17 cellular contexts compared by ENCODE assay signal in the genomic region with DNA sequence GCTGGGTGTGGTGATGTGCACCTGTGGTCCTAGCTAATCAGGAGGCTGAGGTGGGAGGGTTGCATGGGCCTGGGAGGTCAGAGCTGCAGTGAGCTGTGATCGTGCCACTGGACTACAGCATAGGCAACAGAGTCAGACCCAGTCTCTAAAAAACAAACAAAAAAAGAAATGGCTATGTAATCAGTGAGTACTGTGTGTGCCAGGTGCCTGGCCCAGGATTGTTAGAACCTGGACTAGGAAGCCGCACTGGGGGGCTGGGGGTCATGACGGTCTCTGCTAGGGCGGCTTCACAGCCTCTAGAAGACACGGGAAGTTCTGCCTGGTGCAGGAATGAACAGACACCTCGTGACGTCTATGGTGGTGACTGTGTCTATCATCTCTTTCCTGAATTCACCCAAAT. TPM values are rescaled to one million over a fixed set of nuclear protein-coding genes. Genes with fewer than 3 reads are reported as not detected.
DNase-seq lines count a peak whose midpoint lies in the region; ATAC-seq and TF ChIP-seq lines count a peak whose summit lies in the region.
"Had no signal": no experiment of that assay in that cellular context is flagged by ENCODE, and none has a peak within 500 bp of the region (broad histone marks: within the 10 kb centered on the region; RNA-seq: fewer than 3 reads in every experiment).

No MANE protein-coding gene starts in this region.

- no peak overlapping the region for H3K27ac Mint-ChIP-seq in CD14-positive monocyte
- H3K27ac Mint-ChIP-seq in effector memory CD8-positive, alpha-beta T cell: peak overlapping the region; percentile 27 to 77
- H3K27ac Mint-ChIP-seq: CD8-positive, alpha-beta T cell had no signal

- peaks cover 0 to 2% (median 1%) of the 10 kb centered on the region in 3 donors for H3K27me3 Mint-ChIP-seq in CD14-positive monocyte (ENCODE audit: low read depth in 3 of 3)
- no peaks in the 10 kb centered on the region for H3K27me3 Mint-ChIP-seq in effector memory CD8-positive, alpha-beta T cell

- H3K9me3 Mint-ChIP-seq in CD14-positive monocyte: no peaks in the 10 kb centered on the region
- H3K9me3 Mint-ChIP-seq in effector memory CD8-positive, alpha-beta T cell: no peaks in the 10 kb centered on the region
- H3K9me3 Mint-ChIP-seq: CD8-positive, alpha-beta T cell had no signal

- H3K4me3 Mint-ChIP-seq in CD14-positive monocyte: no peak overlapping the region
- no peak overlapping the region for H3K4me3 Mint-ChIP-seq in effector memory CD8-positive, alpha-beta T cell
- H3K4me3 Mint-ChIP-seq: CD8-positive, alpha-beta T cell had no signal

- intact Hi-C loops in CD14-positive monocyte (cut with micrococcal nuclease) (no loop called here), posterior vena cava (cut with DNase I) (no loop called here)

- no peak for ATAC-seq in effector memory CD8-positive, alpha-beta T cell (replicated peaks)
- ATAC-seq in GM21390 (IDR thresholded peaks at IDR 0.05; ENCODE audit: unreplicated experiment): no peak
- ATAC-seq: CD8-positive, alpha-beta T cell; HepG2 had no signal

- no peaks in the 10 kb centered on the region for H3K4me1 Mint-ChIP-seq in CD14-positive monocyte
- H3K4me1 Mint-ChIP-seq in effector memory CD8-positive, alpha-beta T cell (ENCODE audit: low read depth in 2 of 2): no peaks in the 10 kb centered on the region

- H3K36me3 Mint-ChIP-seq in CD14-positive monocyte: peaks cover 81 to 89% of the 10 kb centered on the region in 2 donors
- peaks cover 10% of the 10 kb centered on the region for H3K36me3 Mint-ChIP-seq in effector memory CD8-positive, alpha-beta T cell (ENCODE audit: insufficient read depth)

- DNase-seq in activated effector memory CD4-positive, alpha-beta T cell treated with anti-CD3 and anti-CD28 coated beads, Interleukin-2, amount 50 U/mL, for 16 hours: peak; percentile 24
- DNase-seq in activated effector memory CD4-positive, alpha-beta T cell treated with Interleukin-2 at 50 U/mL for 16 hours: no peak
- peak; percentile 6 for DNase-seq in CD14-positive monocyte (ENCODE audit: low spot score)
- no peak for DNase-seq in effector memory CD8-positive, alpha-beta T cell
- peak; percentile 29 for DNase-seq in posterior vena cava (ENCODE audit: low spot score)
- no peak for DNase-seq in retina
- DNase-seq in NCI-H2196 treated with DMSO at 0.1 percent for 48 hours (lab: John Stamatoyannopoulos, UW; ENCODE audit: unreplicated experiment): no peak
- DNase-seq: 8988T; Calu3; CD8-positive, alpha-beta T cell; DMS79 treated with DMSO at 0.1 percent for 48 hours; GF-D8 had no signal

- TF ChIP-seq CTCF in CD14-positive monocyte (IDR thresholded peaks at IDR 0.05): no peak

RNA-seq across cellular contexts. Expression of gene TMEM9, which starts 8.5 kb away (rescaled TPM):
- polyA plus RNA-seq in CD14-positive monocyte: 10 to 100 TPM; 22.4 to 43.6 TPM
- 10 to 100 TPM; 35.5 to 54.9 TPM for total RNA-seq in posterior vena cava

RNA-seq across cellular contexts. Expression of gene ASCL5, which starts 18.8 kb away (rescaled TPM):
- not detected for polyA plus RNA-seq in CD14-positive monocyte
- not detected for total RNA-seq in posterior vena cava
- total RNA-seq: A673, Calu3, HepG2 had no signal
- polyA plus RNA-seq: AG04450, HepG2 had no signal

RNA-seq across cellular contexts. Expression of gene CACNA1S, which starts 33.6 kb away (rescaled TPM):
- not detected for polyA plus RNA-seq in CD14-positive monocyte
- under 1 TPM; 0.05 to 0.14 TPM for total RNA-seq in posterior vena cava
- total RNA-seq: A673; Calu3; CD8-positive, alpha-beta T cell; H1; HepG2 had no signal
- polyA plus RNA-seq: AG04450, HepG2 had no signal

RNA-seq across cellular contexts. Expression of gene IGFN1, which starts 44.8 kb away (rescaled TPM):
- polyA plus RNA-seq in CD14-positive monocyte: not detected
- 1 to 10 TPM in 1 of 2 donors, under 1 TPM in 1; 0.90 to 3.4 TPM for total RNA-seq in posterior vena cava
- total RNA-seq: Calu3; CD8-positive, alpha-beta T cell; H1 had no signal
- polyA plus RNA-seq: AG04450, H1 had no signal

Comparison
In these comparisons a context has a peak if more than half of its experiments do, and no peak if none do; other contexts are left out.
1. DNase-seq: peak in activated effector memory CD4-positive, alpha-beta T cell treated with anti-CD3 and anti-CD28 coated beads, Interleukin-2, amount 50 U/mL, for 16 hours (single experiment), CD14-positive monocyte (single experiment) and posterior vena cava (single experiment); none in activated effector memory CD4-positive, alpha-beta T cell treated with Interleukin-2 at 50 U/mL for 16 hours (single experiment), effector memory CD8-positive, alpha-beta T cell (0 of 3), retina (single experiment) and NCI-H2196 treated with DMSO at 0.1 percent for 48 hours (single experiment).
2. H3K27ac Mint-ChIP-seq: peak in effector memory CD8-positive, alpha-beta T cell (2 of 2); none in CD14-positive monocyte (0 of 7).